8 cellular contexts compared by ENCODE assay signal in the genomic region with DNA sequence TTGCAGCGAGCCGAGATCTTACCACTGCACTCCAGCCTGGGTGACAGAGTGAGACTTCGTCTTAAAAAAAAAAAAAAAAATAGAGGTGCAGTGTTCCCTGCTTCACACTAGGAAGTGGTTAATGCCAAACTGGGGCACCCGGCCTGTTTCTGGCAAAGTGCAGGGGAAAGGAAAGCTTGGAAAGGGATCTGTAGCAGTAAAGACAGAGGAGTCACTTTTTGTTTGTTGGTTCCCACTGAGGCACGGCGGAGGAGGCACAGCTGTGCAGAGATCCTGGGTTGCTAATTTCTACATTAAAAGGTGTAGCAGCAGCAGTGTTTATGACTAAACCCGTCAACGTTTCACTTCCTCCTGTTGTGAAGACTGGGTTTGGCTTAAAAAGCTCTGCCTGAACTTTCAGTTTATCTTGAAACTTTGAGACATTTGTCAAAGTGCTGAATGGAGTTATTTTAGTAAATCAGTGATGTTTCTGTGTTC.
DNase-seq lines count a peak whose midpoint lies in the region; ATAC-seq and TF ChIP-seq lines count a peak whose summit lies in the region.

No MANE protein-coding gene starts in this region.

- no peak for TF ChIP-seq CTCF in activated CD8-positive, alpha-beta T cell treated with anti-CD3 and anti-CD28 coated beads for 36 hours (IDR thresholded peaks at IDR 0.05)
- TF ChIP-seq CTCF in left lung (IDR thresholded peaks at IDR 0.05): no peak

- H3K4me3 ChIP-seq in BLaER1 treated with 17β-estradiol and CSF1 and Interleukin-3, amounts not matched to agents 10 nM and 100 nM: peak overlapping the region in 3 of 10 experiments; percentile 2 to 28 (median 25); a peak in 2 of 20 replicates
- H3K4me3 ChIP-seq in left lung: no peak overlapping the region

- H3K4me1 Mint-ChIP-seq in activated CD8-positive, alpha-beta T cell treated with anti-CD3 and anti-CD28 coated beads for 36 hours (ENCODE audit: low read depth): peaks cover 14% of the 10 kb centered on the region

- peak overlapping the region; percentile 41 to 77 (median 63) for H3K4me2 ChIP-seq in BLaER1 treated with 17β-estradiol and CSF1 and Interleukin-3, amounts not matched to agents 10 nM and 100 nM

- no peak overlapping the region for H3K4me3 Mint-ChIP-seq in activated CD8-positive, alpha-beta T cell treated with anti-CD3 and anti-CD28 coated beads for 36 hours

- H4K20me1 ChIP-seq in BLaER1 treated with 17β-estradiol and CSF1 and Interleukin-3, amounts not matched to agents 10 nM and 100 nM: peaks cover 0 to 27% (median 0%) of the 10 kb centered on the region in 11 experiments; a peak in 2 of 22 replicates

- H3K9me3 Mint-ChIP-seq in activated CD8-positive, alpha-beta T cell treated with anti-CD3 and anti-CD28 coated beads for 36 hours: no peaks in the 10 kb centered on the region

- ATAC-seq in GM19452 (IDR thresholded peaks at IDR 0.05; ENCODE audit: unreplicated experiment): peak; percentile 94
- peak; percentile 99 for ATAC-seq in HG03439 (IDR thresholded peaks at IDR 0.05; ENCODE audit: unreplicated experiment)
- peak; percentile 95 for ATAC-seq in activated CD8-positive, alpha-beta T cell treated with anti-CD3 and anti-CD28 coated beads for 36 hours
- peak; percentile 65 for ATAC-seq in left lung

- no peaks in the 10 kb centered on the region for H3K27me3 ChIP-seq in BLaER1 treated with 17β-estradiol and CSF1 and Interleukin-3, amounts not matched to agents 10 nM and 100 nM
- no peaks in the 10 kb centered on the region for H3K27me3 ChIP-seq in left lung

- POLR2A ChIA-PET in activated CD8-positive, alpha-beta T cell treated with anti-CD3 and anti-CD28 coated beads for 36 hours (lab: Charles Lee): interaction anchor here (1.0 to 1.7 kb wide), 4 partner anchors 9 to 34 kb away, joined by 3 to 6 read pairs (median 4); no protein-coding TSS in a partner anchor

- peaks cover 21 to 34% (median 24%) of the 10 kb centered on the region in 10 experiments for H3K4me1 ChIP-seq in BLaER1 treated with 17β-estradiol and CSF1 and Interleukin-3, amounts not matched to agents 10 nM and 100 nM
- peaks cover 7 to 17% of the 10 kb centered on the region in 2 donors for H3K4me1 ChIP-seq in left lung

- intact Hi-C loops in activated CD8-positive, alpha-beta T cell treated with anti-CD3 and anti-CD28 coated beads for 36 hours (cut with micrococcal nuclease): no loop called here
- intact Hi-C loops in left lung (cut with DNase I): no loop called here

- peak; percentile 59 for DNase-seq in activated CD8-positive, alpha-beta T cell treated with anti-CD3 and anti-CD28 coated beads for 36 hours
- DNase-seq in left lung (no peak), NCI-H345 treated with DMSO at 0.1 percent for 48 hours (lab: John Stamatoyannopoulos, UW; ENCODE audit: unreplicated experiment) (no peak), NCI-H1694 treated with DMSO at 0.1 percent for 48 hours (lab: John Stamatoyannopoulos, UW) (no peak), NCI-H526 treated with DMSO at 0.1 percent for 48 hours (lab: John Stamatoyannopoulos, UW) (no peak)

- no peaks in the 10 kb centered on the region for H3K36me3 Mint-ChIP-seq in activated CD8-positive, alpha-beta T cell treated with anti-CD3 and anti-CD28 coated beads for 36 hours (ENCODE audit: low read depth)

- H3K27me3 Mint-ChIP-seq in activated CD8-positive, alpha-beta T cell treated with anti-CD3 and anti-CD28 coated beads for 36 hours: no peaks in the 10 kb centered on the region

- no peaks in the 10 kb centered on the region for H3K9me3 ChIP-seq in BLaER1 treated with 17β-estradiol and CSF1 and Interleukin-3, amounts not matched to agents 10 nM and 100 nM (replicated peaks in 1 of 11)
- H3K9me3 ChIP-seq in left lung: no peaks in the 10 kb centered on the region

- CTCF ChIA-PET in activated CD8-positive, alpha-beta T cell treated with anti-CD3 and anti-CD28 coated beads for 36 hours (lab: Charles Lee): interaction anchor here (1.1 to 1.6 kb wide), 4 partner anchors 10 to 126 kb away, joined by 3 to 5 read pairs (median 4); no protein-coding TSS in a partner anchor

- H3K27ac Mint-ChIP-seq in activated CD8-positive, alpha-beta T cell treated with anti-CD3 and anti-CD28 coated beads for 36 hours: no peak overlapping the region

- no peaks in the 10 kb centered on the region; a peak in 1 of 22 replicates for H3K36me3 ChIP-seq in BLaER1 treated with 17β-estradiol and CSF1 and Interleukin-3, amounts not matched to agents 10 nM and 100 nM
- H3K36me3 ChIP-seq in left lung: no peaks in the 10 kb centered on the region

- peak overlapping the region in 1 of 11 experiments; percentile 22; a peak in 2 of 22 replicates for H3K9ac ChIP-seq in BLaER1 treated with 17β-estradiol and CSF1 and Interleukin-3, amounts not matched to agents 10 nM and 100 nM

- peak overlapping the region in 1 of 11 experiments; percentile 20; a peak in 2 of 22 replicates for H3K27ac ChIP-seq in BLaER1 treated with 17β-estradiol and CSF1 and Interleukin-3, amounts not matched to agents 10 nM and 100 nM
- no peak overlapping the region for H3K27ac ChIP-seq in left lung
